Comparison of ENCODE assay signal across 1 cellular context in the genomic region with DNA sequence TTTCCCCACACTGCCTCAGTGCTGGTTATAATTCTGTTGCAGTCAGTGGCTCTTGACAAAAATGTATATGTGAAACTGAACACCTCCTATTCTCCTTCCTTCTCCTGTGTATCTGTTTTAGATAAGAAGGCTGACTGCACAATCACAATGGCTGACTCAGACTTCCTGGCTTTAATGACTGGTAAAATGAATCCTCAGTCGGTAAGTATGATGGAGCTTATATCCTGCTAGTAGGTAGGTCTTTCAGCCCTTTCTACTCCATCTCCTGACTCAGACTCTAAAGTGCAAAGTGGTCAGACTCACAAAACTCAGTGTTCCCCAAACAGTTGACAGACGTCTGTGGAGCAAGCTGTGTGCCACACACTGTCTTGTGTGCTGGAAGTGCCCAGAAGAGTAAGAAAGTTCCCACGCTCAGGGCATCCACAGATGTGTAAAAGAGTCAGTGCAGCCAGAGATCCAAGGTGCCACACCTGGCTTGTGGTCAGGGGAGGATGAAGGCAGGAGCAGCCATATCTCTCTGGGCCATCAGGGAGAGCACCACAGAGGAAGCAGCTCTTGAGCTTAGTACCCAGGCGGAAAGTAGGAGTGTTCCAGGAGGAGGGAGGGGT.
TF ChIP-seq lines count a peak whose summit lies in the region.

No MANE protein-coding gene starts in this region.

TF ChIP-seq in K562, 482 proteins besides CTCF, POLR2A, EP300 and RAD21 (continued from another document):
- TF ChIP-seq THRAP3 (IDR thresholded peaks at IDR 0.05; ENCODE audit: borderline replicate concordance) (no peak), ZNF12 (CRISPR knock-in tag; IDR thresholded peaks at IDR 0.05) (0 out of 2 replicates have a peak, but pooled peaks have one; percentile 29), ZZZ3 (IDR thresholded peaks at IDR 0.05) (no peak), TEAD1 (CRISPR knock-in tag; IDR thresholded peaks at IDR 0.05) (no peak), E2F3 (CRISPR knock-in tag; IDR thresholded peaks at IDR 0.05) (no peak), XRCC4 (IDR thresholded peaks at IDR 0.05; ENCODE audit: extremely low read depth, insufficient read depth, insufficient read length) (no peak), ZNF830 (CRISPR knock-in tag; IDR thresholded peaks at IDR 0.05) (no peak), SMARCA5 (IDR thresholded peaks at IDR 0.05) (no peak), ELF2 (CRISPR knock-in tag; IDR thresholded peaks at IDR 0.05) (no peak), CAMTA2 (CRISPR knock-in tag; conservative IDR thresholded peaks at IDR 0.05) (no peak), DPF2 (IDR thresholded peaks at IDR 0.05) (peak; percentile 83), ZNF224 (CRISPR knock-in tag; IDR thresholded peaks at IDR 0.05) (no peak), ZNF133 (CRISPR knock-in tag; IDR thresholded peaks at IDR 0.05) (no peak), KDM1A (IDR thresholded peaks at IDR 0.05) (peak; percentile 25 to 54; a peak in 3 of 4 replicates), TEAD2 (tag; IDR thresholded peaks at IDR 0.05) (no peak), TAF1 (IDR thresholded peaks at IDR 0.05; ENCODE audit: control insufficient read depth, extremely low read depth, insufficient read depth, low read length, severe bottlenecking) (no peak), HNRNPLL (IDR thresholded peaks at IDR 0.05; ENCODE audit: low read depth, low read length, poor library complexity, severe bottlenecking) (no peak), HDAC2 (IDR thresholded peaks at IDR 0.05) (0 out of 2 replicates have a peak, but pooled peaks have one; percentile 29), C11orf30 (IDR thresholded peaks at IDR 0.05; ENCODE audit: low read depth) (peak; percentile 86), ZNF764 (CRISPR knock-in tag; IDR thresholded peaks at IDR 0.05; ENCODE audit: low read depth) (no peak), ZNF23 (CRISPR knock-in tag; IDR thresholded peaks at IDR 0.05) (no peak), RBM25 (IDR thresholded peaks at IDR 0.05; ENCODE audit: low read depth, low read length, severe bottlenecking) (no peak)
- TF ChIP-seq, protein P1, sequence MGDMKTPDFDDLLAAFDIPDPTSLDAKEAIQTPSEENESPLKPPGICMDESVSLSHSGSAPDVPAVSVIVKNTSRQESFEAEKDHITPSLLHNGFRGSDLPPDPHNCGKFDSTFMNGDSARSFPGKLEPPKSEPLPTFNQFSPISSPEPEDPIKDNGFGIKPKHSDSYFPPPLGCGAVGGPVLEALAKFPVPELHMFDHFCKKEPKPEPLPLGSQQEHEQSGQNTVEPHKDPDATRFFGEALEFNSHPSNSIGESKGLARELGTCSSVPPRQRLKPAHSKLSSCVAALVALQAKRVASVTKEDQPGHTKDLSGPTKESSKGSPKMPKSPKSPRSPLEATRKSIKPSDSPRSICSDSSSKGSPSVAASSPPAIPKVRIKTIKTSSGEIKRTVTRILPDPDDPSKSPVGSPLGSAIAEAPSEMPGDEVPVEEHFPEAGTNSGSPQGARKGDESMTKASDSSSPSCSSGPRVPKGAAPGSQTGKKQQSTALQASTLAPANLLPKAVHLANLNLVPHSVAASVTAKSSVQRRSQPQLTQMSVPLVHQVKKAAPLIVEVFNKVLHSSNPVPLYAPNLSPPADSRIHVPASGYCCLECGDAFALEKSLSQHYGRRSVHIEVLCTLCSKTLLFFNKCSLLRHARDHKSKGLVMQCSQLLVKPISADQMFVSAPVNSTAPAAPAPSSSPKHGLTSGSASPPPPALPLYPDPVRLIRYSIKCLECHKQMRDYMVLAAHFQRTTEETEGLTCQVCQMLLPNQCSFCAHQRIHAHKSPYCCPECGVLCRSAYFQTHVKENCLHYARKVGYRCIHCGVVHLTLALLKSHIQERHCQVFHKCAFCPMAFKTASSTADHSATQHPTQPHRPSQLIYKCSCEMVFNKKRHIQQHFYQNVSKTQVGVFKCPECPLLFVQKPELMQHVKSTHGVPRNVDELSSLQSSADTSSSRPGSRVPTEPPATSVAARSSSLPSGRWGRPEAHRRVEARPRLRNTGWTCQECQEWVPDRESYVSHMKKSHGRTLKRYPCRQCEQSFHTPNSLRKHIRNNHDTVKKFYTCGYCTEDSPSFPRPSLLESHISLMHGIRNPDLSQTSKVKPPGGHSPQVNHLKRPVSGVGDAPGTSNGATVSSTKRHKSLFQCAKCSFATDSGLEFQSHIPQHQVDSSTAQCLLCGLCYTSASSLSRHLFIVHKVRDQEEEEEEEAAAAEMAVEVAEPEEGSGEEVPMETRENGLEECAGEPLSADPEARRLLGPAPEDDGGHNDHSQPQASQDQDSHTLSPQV (IDR thresholded peaks at IDR 0.05), result 0 out of 2 replicates have a peak, but pooled peaks have one; percentile 11
- TF ChIP-seq, protein P2, sequence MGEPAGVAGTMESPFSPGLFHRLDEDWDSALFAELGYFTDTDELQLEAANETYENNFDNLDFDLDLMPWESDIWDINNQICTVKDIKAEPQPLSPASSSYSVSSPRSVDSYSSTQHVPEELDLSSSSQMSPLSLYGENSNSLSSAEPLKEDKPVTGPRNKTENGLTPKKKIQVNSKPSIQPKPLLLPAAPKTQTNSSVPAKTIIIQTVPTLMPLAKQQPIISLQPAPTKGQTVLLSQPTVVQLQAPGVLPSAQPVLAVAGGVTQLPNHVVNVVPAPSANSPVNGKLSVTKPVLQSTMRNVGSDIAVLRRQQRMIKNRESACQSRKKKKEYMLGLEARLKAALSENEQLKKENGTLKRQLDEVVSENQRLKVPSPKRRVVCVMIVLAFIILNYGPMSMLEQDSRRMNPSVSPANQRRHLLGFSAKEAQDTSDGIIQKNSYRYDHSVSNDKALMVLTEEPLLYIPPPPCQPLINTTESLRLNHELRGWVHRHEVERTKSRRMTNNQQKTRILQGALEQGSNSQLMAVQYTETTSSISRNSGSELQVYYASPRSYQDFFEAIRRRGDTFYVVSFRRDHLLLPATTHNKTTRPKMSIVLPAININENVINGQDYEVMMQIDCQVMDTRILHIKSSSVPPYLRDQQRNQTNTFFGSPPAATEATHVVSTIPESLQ (CRISPR knock-in tag; IDR thresholded peaks at IDR 0.05), result no peak
- TF ChIP-seq, protein P3, sequence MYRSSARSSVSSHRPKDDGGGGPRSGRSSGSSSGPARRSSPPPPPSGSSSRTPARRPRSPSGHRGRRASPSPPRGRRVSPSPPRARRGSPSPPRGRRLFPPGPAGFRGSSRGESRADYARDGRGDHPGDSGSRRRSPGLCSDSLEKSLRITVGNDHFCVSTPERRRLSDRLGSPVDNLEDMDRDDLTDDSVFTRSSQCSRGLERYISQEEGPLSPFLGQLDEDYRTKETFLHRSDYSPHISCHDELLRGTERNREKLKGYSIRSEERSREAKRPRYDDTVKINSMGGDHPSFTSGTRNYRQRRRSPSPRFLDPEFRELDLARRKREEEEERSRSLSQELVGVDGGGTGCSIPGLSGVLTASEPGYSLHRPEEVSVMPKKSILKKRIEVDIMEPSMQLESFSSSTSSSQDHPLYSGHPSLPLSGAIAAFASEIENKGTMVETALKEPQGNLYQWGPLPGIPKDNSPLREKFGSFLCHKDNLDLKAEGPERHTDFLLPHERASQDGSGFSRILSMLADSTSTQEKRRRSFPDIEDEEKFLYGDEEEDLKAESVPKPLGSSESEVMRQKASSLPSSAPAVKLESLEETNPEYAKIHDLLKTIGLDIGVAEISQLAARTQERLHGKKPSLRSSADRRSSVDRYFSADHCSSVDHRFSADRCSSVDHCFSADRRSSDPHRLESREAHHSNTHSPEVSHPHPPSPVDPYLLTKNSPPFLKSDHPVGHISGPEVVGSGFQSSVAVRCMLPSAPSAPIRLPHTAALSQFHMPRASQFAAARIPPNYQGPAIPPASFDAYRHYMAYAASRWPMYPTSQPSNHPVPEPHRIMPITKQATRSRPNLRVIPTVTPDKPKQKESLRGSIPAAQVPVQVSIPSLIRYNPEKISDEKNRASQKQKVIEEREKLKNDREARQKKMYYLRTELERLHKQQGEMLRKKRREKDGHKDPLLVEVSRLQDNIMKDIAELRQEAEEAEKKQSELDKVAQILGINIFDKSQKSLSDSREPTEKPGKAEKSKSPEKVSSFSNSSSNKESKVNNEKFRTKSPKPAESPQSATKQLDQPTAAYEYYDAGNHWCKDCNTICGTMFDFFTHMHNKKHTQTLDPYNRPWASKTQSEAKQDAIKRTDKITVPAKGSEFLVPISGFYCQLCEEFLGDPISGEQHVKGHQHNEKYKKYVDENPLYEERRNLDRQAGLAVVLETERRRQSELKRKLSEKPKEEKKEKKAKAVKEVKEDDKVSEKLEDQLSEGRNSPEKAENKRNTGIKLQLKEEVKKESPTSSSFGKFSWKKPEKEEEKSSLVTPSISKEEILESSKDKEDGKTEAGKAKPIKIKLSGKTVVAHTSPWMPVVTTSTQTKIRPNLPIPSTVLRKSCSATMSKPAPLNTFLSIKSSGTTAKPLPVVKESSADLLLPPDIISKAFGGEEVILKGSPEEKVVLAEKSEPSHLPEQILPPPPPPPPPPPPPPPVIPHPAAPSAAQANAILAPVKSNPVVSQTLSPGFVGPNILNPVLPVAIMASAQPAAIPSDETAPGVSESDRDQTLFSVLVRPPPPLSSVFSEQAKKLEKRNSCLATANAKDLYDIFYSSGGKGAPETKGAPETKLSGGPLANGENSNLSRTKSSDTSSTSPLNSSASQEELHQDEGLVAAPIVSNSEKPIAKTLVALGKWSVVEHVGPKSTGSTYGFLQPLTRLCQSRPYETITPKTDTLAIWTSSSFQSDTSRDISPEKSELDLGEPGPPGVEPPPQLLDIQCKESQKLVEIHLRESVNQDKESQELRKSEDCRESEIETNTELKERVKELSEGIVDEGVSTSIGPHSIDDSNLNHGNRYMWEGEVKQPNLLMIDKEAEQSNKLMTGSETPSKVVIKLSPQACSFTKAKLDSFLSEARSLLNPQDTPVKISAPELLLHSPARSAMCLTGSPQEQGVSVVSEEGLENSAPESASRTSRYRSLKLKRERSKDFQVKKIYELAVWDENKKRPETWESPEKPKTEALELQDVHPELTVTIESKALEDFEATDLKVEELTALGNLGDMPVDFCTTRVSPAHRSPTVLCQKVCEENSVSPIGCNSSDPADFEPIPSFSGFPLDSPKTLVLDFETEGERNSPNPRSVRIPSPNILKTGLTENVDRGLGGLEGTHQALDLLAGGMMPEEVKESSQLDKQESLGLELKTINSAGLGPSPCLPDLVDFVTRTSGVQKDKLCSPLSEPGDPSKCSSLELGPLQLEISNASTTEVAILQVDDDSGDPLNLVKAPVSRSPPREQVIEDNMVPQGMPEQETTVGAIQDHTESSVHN (IDR thresholded peaks at IDR 0.05; ENCODE audit: borderline replicate concordance in 1 of 2, low read depth in 1 of 2), result no peak
- TF ChIP-seq, protein P4, sequence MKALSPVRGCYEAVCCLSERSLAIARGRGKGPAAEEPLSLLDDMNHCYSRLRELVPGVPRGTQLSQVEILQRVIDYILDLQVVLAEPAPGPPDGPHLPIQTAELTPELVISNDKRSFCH (CRISPR knock-in tag; IDR thresholded peaks at IDR 0.05), result no peak
- TF ChIP-seq, protein P4 (tag; IDR thresholded peaks at IDR 0.05), result no peak
- TF ChIP-seq, protein P5, sequence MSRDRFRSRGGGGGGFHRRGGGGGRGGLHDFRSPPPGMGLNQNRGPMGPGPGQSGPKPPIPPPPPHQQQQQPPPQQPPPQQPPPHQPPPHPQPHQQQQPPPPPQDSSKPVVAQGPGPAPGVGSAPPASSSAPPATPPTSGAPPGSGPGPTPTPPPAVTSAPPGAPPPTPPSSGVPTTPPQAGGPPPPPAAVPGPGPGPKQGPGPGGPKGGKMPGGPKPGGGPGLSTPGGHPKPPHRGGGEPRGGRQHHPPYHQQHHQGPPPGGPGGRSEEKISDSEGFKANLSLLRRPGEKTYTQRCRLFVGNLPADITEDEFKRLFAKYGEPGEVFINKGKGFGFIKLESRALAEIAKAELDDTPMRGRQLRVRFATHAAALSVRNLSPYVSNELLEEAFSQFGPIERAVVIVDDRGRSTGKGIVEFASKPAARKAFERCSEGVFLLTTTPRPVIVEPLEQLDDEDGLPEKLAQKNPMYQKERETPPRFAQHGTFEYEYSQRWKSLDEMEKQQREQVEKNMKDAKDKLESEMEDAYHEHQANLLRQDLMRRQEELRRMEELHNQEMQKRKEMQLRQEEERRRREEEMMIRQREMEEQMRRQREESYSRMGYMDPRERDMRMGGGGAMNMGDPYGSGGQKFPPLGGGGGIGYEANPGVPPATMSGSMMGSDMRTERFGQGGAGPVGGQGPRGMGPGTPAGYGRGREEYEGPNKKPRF (IDR thresholded peaks at IDR 0.05; ENCODE audit: low read depth, low read length), result no peak
- TF ChIP-seq, protein P6, sequence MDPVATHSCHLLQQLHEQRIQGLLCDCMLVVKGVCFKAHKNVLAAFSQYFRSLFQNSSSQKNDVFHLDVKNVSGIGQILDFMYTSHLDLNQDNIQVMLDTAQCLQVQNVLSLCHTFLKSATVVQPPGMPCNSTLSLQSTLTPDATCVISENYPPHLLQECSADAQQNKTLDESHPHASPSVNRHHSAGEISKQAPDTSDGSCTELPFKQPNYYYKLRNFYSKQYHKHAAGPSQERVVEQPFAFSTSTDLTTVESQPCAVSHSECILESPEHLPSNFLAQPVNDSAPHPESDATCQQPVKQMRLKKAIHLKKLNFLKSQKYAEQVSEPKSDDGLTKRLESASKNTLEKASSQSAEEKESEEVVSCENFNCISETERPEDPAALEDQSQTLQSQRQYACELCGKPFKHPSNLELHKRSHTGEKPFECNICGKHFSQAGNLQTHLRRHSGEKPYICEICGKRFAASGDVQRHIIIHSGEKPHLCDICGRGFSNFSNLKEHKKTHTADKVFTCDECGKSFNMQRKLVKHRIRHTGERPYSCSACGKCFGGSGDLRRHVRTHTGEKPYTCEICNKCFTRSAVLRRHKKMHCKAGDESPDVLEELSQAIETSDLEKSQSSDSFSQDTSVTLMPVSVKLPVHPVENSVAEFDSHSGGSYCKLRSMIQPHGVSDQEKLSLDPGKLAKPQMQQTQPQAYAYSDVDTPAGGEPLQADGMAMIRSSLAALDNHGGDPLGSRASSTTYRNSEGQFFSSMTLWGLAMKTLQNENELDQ (CRISPR knock-in tag; IDR thresholded peaks at IDR 0.05; ENCODE audit: borderline replicate concordance), result no peak
- TF ChIP-seq, protein P7, sequence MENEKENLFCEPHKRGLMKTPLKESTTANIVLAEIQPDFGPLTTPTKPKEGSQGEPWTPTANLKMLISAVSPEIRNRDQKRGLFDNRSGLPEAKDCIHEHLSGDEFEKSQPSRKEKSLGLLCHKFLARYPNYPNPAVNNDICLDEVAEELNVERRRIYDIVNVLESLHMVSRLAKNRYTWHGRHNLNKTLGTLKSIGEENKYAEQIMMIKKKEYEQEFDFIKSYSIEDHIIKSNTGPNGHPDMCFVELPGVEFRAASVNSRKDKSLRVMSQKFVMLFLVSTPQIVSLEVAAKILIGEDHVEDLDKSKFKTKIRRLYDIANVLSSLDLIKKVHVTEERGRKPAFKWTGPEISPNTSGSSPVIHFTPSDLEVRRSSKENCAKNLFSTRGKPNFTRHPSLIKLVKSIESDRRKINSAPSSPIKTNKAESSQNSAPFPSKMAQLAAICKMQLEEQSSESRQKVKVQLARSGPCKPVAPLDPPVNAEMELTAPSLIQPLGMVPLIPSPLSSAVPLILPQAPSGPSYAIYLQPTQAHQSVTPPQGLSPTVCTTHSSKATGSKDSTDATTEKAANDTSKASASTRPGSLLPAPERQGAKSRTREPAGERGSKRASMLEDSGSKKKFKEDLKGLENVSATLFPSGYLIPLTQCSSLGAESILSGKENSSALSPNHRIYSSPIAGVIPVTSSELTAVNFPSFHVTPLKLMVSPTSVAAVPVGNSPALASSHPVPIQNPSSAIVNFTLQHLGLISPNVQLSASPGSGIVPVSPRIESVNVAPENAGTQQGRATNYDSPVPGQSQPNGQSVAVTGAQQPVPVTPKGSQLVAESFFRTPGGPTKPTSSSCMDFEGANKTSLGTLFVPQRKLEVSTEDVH (IDR thresholded peaks at IDR 0.05; ENCODE audit: low read depth, partially characterized antibody), result no peak
